Comparison of ENCODE assay signal across 1 cellular context in the genomic region with DNA sequence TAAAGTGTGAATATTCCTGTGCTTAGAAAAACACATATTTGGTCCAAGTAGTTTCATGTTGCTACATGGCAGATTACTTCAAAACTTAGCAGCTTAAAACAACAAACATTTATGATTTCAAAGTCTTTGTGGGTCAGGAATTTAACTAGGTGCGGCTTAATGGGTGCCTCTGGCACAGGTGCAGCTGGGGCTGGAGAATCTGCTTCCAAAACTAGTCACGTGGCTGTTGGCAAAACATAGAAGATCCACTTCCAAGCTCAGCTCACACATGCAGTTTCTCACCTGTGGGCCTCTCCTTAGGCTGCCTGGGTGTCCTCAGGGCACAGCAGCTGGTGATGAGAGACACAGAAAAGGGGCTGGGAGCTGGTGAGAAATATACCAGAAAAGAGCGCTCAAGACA.
TF ChIP-seq lines count a peak whose summit lies in the region.

No MANE protein-coding gene starts in this region.

TF ChIP-seq in HepG2, 621 proteins besides CTCF, POLR2A, EP300 and RAD21 (continued from another document):
- TF ChIP-seq, protein P1, sequence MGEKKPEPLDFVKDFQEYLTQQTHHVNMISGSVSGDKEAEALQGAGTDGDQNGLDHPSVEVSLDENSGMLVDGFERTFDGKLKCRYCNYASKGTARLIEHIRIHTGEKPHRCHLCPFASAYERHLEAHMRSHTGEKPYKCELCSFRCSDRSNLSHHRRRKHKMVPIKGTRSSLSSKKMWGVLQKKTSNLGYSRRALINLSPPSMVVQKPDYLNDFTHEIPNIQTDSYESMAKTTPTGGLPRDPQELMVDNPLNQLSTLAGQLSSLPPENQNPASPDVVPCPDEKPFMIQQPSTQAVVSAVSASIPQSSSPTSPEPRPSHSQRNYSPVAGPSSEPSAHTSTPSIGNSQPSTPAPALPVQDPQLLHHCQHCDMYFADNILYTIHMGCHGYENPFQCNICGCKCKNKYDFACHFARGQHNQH (CRISPR knock-in tag; IDR thresholded peaks at IDR 0.05): no peak
- TF ChIP-seq SETDB1 (CRISPR knock-in tag; IDR thresholded peaks at IDR 0.05; ENCODE audit: borderline replicate concordance): no peak
- TF ChIP-seq NBN (conservative IDR thresholded peaks at IDR 0.05): no peak
- TF ChIP-seq, protein P2, sequence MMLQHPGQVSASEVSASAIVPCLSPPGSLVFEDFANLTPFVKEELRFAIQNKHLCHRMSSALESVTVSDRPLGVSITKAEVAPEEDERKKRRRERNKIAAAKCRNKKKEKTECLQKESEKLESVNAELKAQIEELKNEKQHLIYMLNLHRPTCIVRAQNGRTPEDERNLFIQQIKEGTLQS (CRISPR knock-in tag; IDR thresholded peaks at IDR 0.05): no peak
- TF ChIP-seq, protein P3, sequence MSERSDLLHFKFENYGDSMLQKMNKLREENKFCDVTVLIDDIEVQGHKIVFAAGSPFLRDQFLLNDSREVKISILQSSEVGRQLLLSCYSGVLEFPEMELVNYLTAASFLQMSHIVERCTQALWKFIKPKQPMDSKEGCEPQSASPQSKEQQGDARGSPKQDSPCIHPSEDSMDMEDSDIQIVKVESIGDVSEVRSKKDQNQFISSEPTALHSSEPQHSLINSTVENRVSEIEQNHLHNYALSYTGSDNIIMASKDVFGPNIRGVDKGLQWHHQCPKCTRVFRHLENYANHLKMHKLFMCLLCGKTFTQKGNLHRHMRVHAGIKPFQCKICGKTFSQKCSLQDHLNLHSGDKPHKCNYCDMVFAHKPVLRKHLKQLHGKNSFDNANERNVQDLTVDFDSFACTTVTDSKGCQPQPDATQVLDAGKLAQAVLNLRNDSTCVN (CRISPR knock-in tag; IDR thresholded peaks at IDR 0.05; ENCODE audit: borderline replicate concordance): no peak
- no peak for TF ChIP-seq HDAC6 (IDR thresholded peaks at IDR 0.05; ENCODE audit: low read depth, low read length)
- TF ChIP-seq YY1 (IDR thresholded peaks at IDR 0.05; ENCODE audit: insufficient read depth, insufficient replicate concordance, low read depth, low read length): no peak
